In genomic region chr5:170173227-170173626, GRCh38 we compare ENCODE assay signal across 21 cellular contexts. TPM values are rescaled to one million over a fixed set of nuclear protein-coding genes. Genes with fewer than 3 reads are reported as not detected.
A peak's percentile ranks its signal among the peaks of the same experiment; 100 is the strongest.
DNase-seq lines count a peak whose midpoint lies in the region; ATAC-seq and TF ChIP-seq lines count a peak whose summit lies in the region.
"Had no signal": no experiment of that assay in that cellular context is flagged by ENCODE, and none has a peak within 500 bp of the region (broad histone marks: within the 10 kb centered on the region; RNA-seq: fewer than 3 reads in every experiment).

No MANE protein-coding gene starts in this region.

- no peak for TF ChIP-seq CTCF in hepatocyte (IDR thresholded peaks at IDR 0.05; ENCODE audit: poor library complexity)

- H3K4me1 ChIP-seq in adipocyte (ENCODE audit: control insufficient read depth, insufficient read depth, low read length) = no peaks in the 10 kb centered on the region
- no peaks in the 10 kb centered on the region for H3K4me1 ChIP-seq in hepatocyte (ENCODE audit: insufficient read depth)

- no peaks in the 10 kb centered on the region for H3K36me3 ChIP-seq in adipocyte (ENCODE audit: control insufficient read depth, insufficient read depth, low read length, severe bottlenecking)
- H3K36me3 ChIP-seq in hepatocyte (replicated peaks; ENCODE audit: insufficient read depth, low read depth) = no peaks in the 10 kb centered on the region

- no peak overlapping the region for H3K27ac ChIP-seq in hepatocyte

- H2AFZ ChIP-seq in hepatocyte = no peak overlapping the region

- peaks cover 23% of the 10 kb centered on the region for H3K27me3 ChIP-seq in adipocyte (replicated peaks; ENCODE audit: control insufficient read depth, insufficient read depth, low read length)
- no peaks in the 10 kb centered on the region for H3K27me3 ChIP-seq in hepatocyte

- H4K20me1 ChIP-seq in hepatocyte (ENCODE audit: insufficient read depth, poor library complexity, severe bottlenecking) = no peaks in the 10 kb centered on the region

- no peaks in the 10 kb centered on the region for H3K9me2 ChIP-seq in hepatocyte (replicated peaks; ENCODE audit: insufficient read depth)

- H3K4me2 ChIP-seq in hepatocyte = no peak overlapping the region

- H3K79me2 ChIP-seq in hepatocyte = no peaks in the 10 kb centered on the region

- peak; percentile 13 for DNase-seq in COLO829 (ENCODE audit: low spot score)
- peak; percentile 48 for DNase-seq in HPDE6-E6E7 (ENCODE audit: extremely low spot score)
- peak; percentile 59 for DNase-seq in adipocyte (ENCODE audit: low read depth)
- DNase-seq in islet precursor cell = peak; percentile 79
- DNase-seq in NOMO-1 treated with DMSO at 0.1 percent for 48 hours (lab: John Stamatoyannopoulos, UW; ENCODE audit: unreplicated experiment) = no peak
- DNase-seq in GF-D8 (lab: John Stamatoyannopoulos, UW) = no peak
- DNase-seq in hepatocyte (ENCODE audit: low spot score) = no peak
- DNase-seq: activated CD8-positive, alpha-beta memory T cell treated with anti-CD3 and anti-CD28 coated beads, Interleukin-2, amount 50 U/mL, for 48 hours; caudate nucleus; DMS 273 treated with DMSO at 0.1 percent for 48 hours; effector memory CD8-positive, alpha-beta T cell; left ventricle myocardium superior; MM.1S; NCI-H2029; posterior cingulate gyrus; Right ventricle myocardium superior; stimulated activated CD4-positive, alpha-beta T cell treated with anti-CD3 and anti-CD28 coated beads, Interleukin-12 subunit alpha, Interleukin-12 subunit beta, amount 100 ng/mL, for 4 hours had no signal

- H3K9ac ChIP-seq in adipocyte (ENCODE audit: low read length) = no peak overlapping the region

- H3K9me3 ChIP-seq in adipocyte (ENCODE audit: control insufficient read depth, low read length) (no peaks in the 10 kb centered on the region), hepatocyte (ENCODE audit: low read depth) (no peaks in the 10 kb centered on the region)

- ATAC-seq in GM18502 (IDR thresholded peaks at IDR 0.05; ENCODE audit: poor library complexity, unreplicated experiment) = no peak
- ATAC-seq: effector memory CD8-positive, alpha-beta T cell; left ventricle myocardium superior had no signal

- H3K4me3 ChIP-seq in adipocyte (ENCODE audit: low read length) (no peak overlapping the region), hepatocyte (no peak overlapping the region)

- 65% methylated on average over 4 of the region's 4 CpGs for WGBS in hepatocyte (ENCODE audit: low lambda C conversion rate, missing lambda C conversion rate)

RNA-seq across cellular contexts. Expression of gene C5orf58, which starts 59.6 kb away (rescaled TPM):
- total RNA-seq in hepatocyte = not detected in 2 replicates
- polyA plus RNA-seq in hepatocyte = 0.58 TPM in 1 of 2 replicates, not detected in the other
- total RNA-seq: frontal cortex; HT-29; left ventricle myocardium superior; T-helper 2 cell treated with Interferon-gamma antibody and Interleukin-4, amounts not matched to agents 100 ng/mL and 5 ng/mL, for 36 hours had no signal

Comparison
In these comparisons a context has a peak if more than half of its experiments do, and no peak if none do; other contexts are left out.
1. DNase-seq: peak in COLO829 (single experiment), HPDE6-E6E7 (single experiment), adipocyte (single experiment) and islet precursor cell (single experiment); none in NOMO-1 treated with DMSO at 0.1 percent for 48 hours (single experiment), GF-D8 (single experiment) and hepatocyte (single experiment).